25 cellular contexts compared by ENCODE assay signal in the genomic region with DNA sequence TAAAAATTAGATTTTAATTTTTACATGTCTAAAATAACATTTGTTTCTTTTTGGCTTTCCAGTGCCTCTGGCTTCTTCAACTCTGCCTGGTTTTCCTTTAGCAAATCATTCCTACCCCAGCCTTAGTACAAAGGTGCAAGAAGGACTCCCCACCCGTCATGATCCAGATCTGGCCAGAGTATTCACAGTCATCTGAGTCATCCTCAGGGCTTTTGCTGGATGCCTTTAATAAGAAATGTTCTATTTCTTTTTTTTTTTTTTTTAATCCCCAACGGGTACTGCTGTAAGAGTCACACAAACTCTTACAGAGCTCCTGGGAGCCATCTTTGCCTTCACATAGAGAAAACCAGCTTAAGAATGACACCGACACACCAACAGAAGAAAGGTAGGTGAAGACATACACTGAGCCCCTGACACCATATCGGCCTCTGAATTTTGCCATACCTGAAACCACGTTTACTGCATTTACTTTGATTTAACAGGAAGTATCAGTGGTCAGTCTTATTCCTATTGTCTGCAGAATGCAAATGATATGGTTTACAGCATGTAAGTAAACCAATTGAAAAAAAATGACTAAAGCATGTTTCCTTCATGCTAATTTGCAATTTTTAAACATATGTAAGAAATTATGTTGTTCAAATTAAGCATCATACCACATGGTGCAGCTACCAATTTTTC.
DNase-seq lines count a peak whose midpoint lies in the region; ATAC-seq, FAIRE-seq and TF ChIP-seq lines count a peak whose summit lies in the region.
"Had no signal": no experiment of that assay in that cellular context is flagged by ENCODE, and none has a peak within 500 bp of the region (broad histone marks: within the 10 kb centered on the region; RNA-seq: fewer than 3 reads in every experiment).

No MANE protein-coding gene starts in this region.

- H3K27me3 ChIP-seq in effector memory CD4-positive, alpha-beta T cell (replicated peaks; ENCODE audit: control insufficient read depth, insufficient read depth, low read length, poor library complexity, severe bottlenecking): no peaks in the 10 kb centered on the region

- H3K4me3 ChIP-seq in foreskin fibroblast (ENCODE audit: low read depth in 1 of 2, low read length in 2 of 2): no peak overlapping the region
- H3K4me3 ChIP-seq in effector memory CD4-positive, alpha-beta T cell (ENCODE audit: insufficient read depth, low read depth, low read length, poor library complexity, severe bottlenecking): no peak overlapping the region
- H3K4me3 ChIP-seq: GM23338, skin epidermis had no signal

- H3K9me3 ChIP-seq in effector memory CD4-positive, alpha-beta T cell (ENCODE audit: control insufficient read depth, low read length): no peaks in the 10 kb centered on the region

- DNase-seq in A172 (ENCODE audit: low spot score): peak; percentile 36
- DNase-seq in H54 (ENCODE audit: insufficient read length, low spot score): peak; percentile 56
- DNase-seq in foreskin fibroblast: peak; percentile 20 to 41
- DNase-seq in activated T-cell treated with anti-CD3 and anti-CD28 coated beads, Interleukin-2, amount 50 U/mL, for 48 hours: no peak
- DNase-seq in effector memory CD4-positive, alpha-beta T cell: no peak
- no peak for DNase-seq in posterior cingulate gyrus
- DNase-seq: activated CD4-positive, alpha-beta T cell treated with anti-CD3 and anti-CD28 coated beads, Interleukin-2, amount 50 U/mL, for 48 hours; activated naive CD4-positive, alpha-beta T cell treated with anti-CD3 and anti-CD28 coated beads for 36 hours; activated T-cell treated with anti-CD3 and anti-CD28 coated beads for 4 hours; DMS 273 treated with DMSO at 0.1 percent for 48 hours; glutamatergic neuron; immature natural killer cell; MV-4-11; naive thymus-derived CD4-positive, alpha-beta T cell; NCI-H2029; NCI-H446; stimulated activated CD4-positive, alpha-beta T cell treated with anti-CD3 and anti-CD28 coated beads, Interleukin-4, amount 100 ng/mL, for 4 hours; T-helper 1 cell had no signal

- H3K4me1 ChIP-seq in effector memory CD4-positive, alpha-beta T cell (ENCODE audit: control insufficient read depth, insufficient read depth, low read length, poor library complexity, severe bottlenecking): no peaks in the 10 kb centered on the region
- H3K4me1 ChIP-seq: parathyroid adenoma had no signal

- intact Hi-C loops in posterior cingulate gyrus (cut with DNase I): no loop called here

- ATAC-seq in SK-N-SH treated with all-trans-retinoic acid at 6 μM for 48 hours: peak; percentile 67
- no peak for ATAC-seq in GM18873 (IDR thresholded peaks at IDR 0.05; ENCODE audit: low FRiP score, unreplicated experiment)
- ATAC-seq: GM23338; naive thymus-derived CD4-positive, alpha-beta T cell had no signal

- H3K27ac ChIP-seq in effector memory CD4-positive, alpha-beta T cell (ENCODE audit: insufficient read depth, low read length, poor library complexity, severe bottlenecking): no peak overlapping the region
- H3K27ac ChIP-seq: parathyroid adenoma, skin epidermis, VCaP had no signal

- TF ChIP-seq POLR2A in H54 (IDR thresholded peaks at IDR 0.05; ENCODE audit: low read depth, low read length): no peak

- peak; percentile 95 for FAIRE-seq in H54 (lab: Jason Lieb, UNC)
- FAIRE-seq: A204.1 had no signal

- no peaks in the 10 kb centered on the region for H3K36me3 ChIP-seq in effector memory CD4-positive, alpha-beta T cell (ENCODE audit: control insufficient read depth, insufficient read depth, low read length)

- TF ChIP-seq CTCF in foreskin fibroblast (IDR thresholded peaks at IDR 0.05; ENCODE audit: low read depth, low read length): no peak

TF ChIP-seq in SK-N-SH treated with all-trans-retinoic acid at 6 μM for 48 hours, 23 proteins besides CTCF, POLR2A, EP300 and RAD21 (continues in another document):
- TF ChIP-seq ZFP30 (CRISPR knock-in tag; IDR thresholded peaks at IDR 0.05) (no peak), BACH2 (CRISPR knock-in tag; IDR thresholded peaks at IDR 0.05; ENCODE audit: borderline replicate concordance) (no peak), TCF4 (CRISPR knock-in tag; IDR thresholded peaks at IDR 0.05; ENCODE audit: borderline replicate concordance) (no peak), SNAI2 (CRISPR knock-in tag; IDR thresholded peaks at IDR 0.05) (no peak), TOX (CRISPR knock-in tag; IDR thresholded peaks at IDR 0.05; ENCODE audit: borderline replicate concordance) (no peak), GLIS3 (CRISPR knock-in tag; IDR thresholded peaks at IDR 0.05) (no peak), ESRRG (CRISPR knock-in tag; IDR thresholded peaks at IDR 0.05) (no peak), ARNTL (CRISPR knock-in tag; IDR thresholded peaks at IDR 0.05; ENCODE audit: borderline replicate concordance, low read depth) (no peak), ISL1 (CRISPR knock-in tag; IDR thresholded peaks at IDR 0.05) (no peak), ZNF565 (CRISPR knock-in tag; conservative IDR thresholded peaks at IDR 0.05; ENCODE audit: low read depth) (no peak), ZNF70 (CRISPR knock-in tag; IDR thresholded peaks at IDR 0.05) (no peak), CSDC2 (CRISPR knock-in tag; IDR thresholded peaks at IDR 0.05) (no peak), ZC3H10 (CRISPR knock-in tag; IDR thresholded peaks at IDR 0.05) (no peak), ZNF8 (CRISPR knock-in tag; IDR thresholded peaks at IDR 0.05) (no peak)
- TF ChIP-seq, protein P1, sequence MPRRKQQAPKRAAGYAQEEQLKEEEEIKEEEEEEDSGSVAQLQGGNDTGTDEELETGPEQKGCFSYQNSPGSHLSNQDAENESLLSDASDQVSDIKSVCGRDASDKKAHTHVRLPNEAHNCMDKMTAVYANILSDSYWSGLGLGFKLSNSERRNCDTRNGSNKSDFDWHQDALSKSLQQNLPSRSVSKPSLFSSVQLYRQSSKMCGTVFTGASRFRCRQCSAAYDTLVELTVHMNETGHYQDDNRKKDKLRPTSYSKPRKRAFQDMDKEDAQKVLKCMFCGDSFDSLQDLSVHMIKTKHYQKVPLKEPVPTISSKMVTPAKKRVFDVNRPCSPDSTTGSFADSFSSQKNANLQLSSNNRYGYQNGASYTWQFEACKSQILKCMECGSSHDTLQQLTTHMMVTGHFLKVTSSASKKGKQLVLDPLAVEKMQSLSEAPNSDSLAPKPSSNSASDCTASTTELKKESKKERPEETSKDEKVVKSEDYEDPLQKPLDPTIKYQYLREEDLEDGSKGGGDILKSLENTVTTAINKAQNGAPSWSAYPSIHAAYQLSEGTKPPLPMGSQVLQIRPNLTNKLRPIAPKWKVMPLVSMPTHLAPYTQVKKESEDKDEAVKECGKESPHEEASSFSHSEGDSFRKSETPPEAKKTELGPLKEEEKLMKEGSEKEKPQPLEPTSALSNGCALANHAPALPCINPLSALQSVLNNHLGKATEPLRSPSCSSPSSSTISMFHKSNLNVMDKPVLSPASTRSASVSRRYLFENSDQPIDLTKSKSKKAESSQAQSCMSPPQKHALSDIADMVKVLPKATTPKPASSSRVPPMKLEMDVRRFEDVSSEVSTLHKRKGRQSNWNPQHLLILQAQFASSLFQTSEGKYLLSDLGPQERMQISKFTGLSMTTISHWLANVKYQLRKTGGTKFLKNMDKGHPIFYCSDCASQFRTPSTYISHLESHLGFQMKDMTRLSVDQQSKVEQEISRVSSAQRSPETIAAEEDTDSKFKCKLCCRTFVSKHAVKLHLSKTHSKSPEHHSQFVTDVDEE (CRISPR knock-in tag; IDR thresholded peaks at IDR 0.05): no peak
- TF ChIP-seq, protein P2, sequence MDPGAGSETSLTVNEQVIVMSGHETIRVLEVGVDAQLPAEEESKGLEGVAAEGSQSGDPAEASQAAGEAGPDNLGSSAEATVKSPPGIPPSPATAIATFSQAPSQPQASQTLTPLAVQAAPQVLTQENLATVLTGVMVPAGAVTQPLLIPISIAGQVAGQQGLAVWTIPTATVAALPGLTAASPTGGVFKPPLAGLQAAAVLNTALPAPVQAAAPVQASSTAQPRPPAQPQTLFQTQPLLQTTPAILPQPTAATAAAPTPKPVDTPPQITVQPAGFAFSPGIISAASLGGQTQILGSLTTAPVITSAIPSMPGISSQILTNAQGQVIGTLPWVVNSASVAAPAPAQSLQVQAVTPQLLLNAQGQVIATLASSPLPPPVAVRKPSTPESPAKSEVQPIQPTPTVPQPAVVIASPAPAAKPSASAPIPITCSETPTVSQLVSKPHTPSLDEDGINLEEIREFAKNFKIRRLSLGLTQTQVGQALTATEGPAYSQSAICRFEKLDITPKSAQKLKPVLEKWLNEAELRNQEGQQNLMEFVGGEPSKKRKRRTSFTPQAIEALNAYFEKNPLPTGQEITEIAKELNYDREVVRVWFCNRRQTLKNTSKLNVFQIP (CRISPR knock-in tag; IDR thresholded peaks at IDR 0.05; ENCODE audit: borderline replicate concordance, low read depth): no peak
- TF ChIP-seq, protein P3, sequence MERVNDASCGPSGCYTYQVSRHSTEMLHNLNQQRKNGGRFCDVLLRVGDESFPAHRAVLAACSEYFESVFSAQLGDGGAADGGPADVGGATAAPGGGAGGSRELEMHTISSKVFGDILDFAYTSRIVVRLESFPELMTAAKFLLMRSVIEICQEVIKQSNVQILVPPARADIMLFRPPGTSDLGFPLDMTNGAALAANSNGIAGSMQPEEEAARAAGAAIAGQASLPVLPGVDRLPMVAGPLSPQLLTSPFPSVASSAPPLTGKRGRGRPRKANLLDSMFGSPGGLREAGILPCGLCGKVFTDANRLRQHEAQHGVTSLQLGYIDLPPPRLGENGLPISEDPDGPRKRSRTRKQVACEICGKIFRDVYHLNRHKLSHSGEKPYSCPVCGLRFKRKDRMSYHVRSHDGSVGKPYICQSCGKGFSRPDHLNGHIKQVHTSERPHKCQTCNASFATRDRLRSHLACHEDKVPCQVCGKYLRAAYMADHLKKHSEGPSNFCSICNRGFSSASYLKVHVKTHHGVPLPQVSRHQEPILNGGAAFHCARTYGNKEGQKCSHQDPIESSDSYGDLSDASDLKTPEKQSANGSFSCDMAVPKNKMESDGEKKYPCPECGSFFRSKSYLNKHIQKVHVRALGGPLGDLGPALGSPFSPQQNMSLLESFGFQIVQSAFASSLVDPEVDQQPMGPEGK (CRISPR knock-in tag; IDR thresholded peaks at IDR 0.05; ENCODE audit: borderline replicate concordance): no peak
- TF ChIP-seq, protein P4, sequence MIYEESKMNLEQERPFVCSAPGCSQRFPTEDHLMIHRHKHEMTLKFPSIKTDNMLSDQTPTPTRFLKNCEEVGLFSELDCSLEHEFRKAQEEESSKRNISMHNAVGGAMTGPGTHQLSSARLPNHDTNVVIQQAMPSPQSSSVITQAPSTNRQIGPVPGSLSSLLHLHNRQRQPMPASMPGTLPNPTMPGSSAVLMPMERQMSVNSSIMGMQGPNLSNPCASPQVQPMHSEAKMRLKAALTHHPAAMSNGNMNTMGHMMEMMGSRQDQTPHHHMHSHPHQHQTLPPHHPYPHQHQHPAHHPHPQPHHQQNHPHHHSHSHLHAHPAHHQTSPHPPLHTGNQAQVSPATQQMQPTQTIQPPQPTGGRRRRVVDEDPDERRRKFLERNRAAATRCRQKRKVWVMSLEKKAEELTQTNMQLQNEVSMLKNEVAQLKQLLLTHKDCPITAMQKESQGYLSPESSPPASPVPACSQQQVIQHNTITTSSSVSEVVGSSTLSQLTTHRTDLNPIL (CRISPR knock-in tag; IDR thresholded peaks at IDR 0.05; ENCODE audit: low read depth): no peak

Comparison
In these comparisons a context has a peak if more than half of its experiments do, and no peak if none do; other contexts are left out.
1. DNase-seq: peak in A172 (single experiment), H54 (single experiment) and foreskin fibroblast (2 of 2); none in activated T-cell treated with anti-CD3 and anti-CD28 coated beads, Interleukin-2, amount 50 U/mL, for 48 hours (0 of 2), effector memory CD4-positive, alpha-beta T cell (0 of 3) and posterior cingulate gyrus (0 of 10).